Comparison of ENCODE assay signal across 8 cellular contexts in genomic region chr1:212414328-212415106, GRCh38.
DNase-seq lines count a peak whose midpoint lies in the region; ATAC-seq and TF ChIP-seq lines count a peak whose summit lies in the region.

TSS of gene PACC1 (minus strand) at chr1:212414886. CDS start at chr1:212414757, 129 bp downstream.

- peak within 1 kb of the TSS; percentile 25 to 65 for H3K27ac ChIP-seq in mucosa of rectum (ENCODE audit: low read depth in 2 of 2, low read length in 2 of 2)

- DNase-seq in DMS114 treated with DMSO at 0.1 percent for 48 hours (lab: John Stamatoyannopoulos, UW; ENCODE audit: unreplicated experiment) = peak; percentile 87
- DNase-seq in HuH-7 (ENCODE audit: low spot score) = peak; percentile 93
- peak; percentile 38 for DNase-seq in OCI-M2 (lab: John Stamatoyannopoulos, UW; ENCODE audit: unreplicated experiment)
- DNase-seq in activated T-cell treated with anti-CD3 and anti-CD28 coated beads for 4 hours = peak; percentile 78
- peak; percentile 93 for DNase-seq in erythroblast (lab: John Stamatoyannopoulos, UW)
- peak; percentile 91 for DNase-seq in stimulated activated CD8-positive, alpha-beta memory T cell treated with anti-CD3 and anti-CD28 coated beads, Interleukin-4, amount 100 ng/mL, for 48 hours

- peaks cover 6% of the 10 kb centered on the region in 2 donors for H3K4me1 ChIP-seq in mucosa of rectum (ENCODE audit: control insufficient read depth in 2 of 2, insufficient read depth in 2 of 2, low read length in 2 of 2)

- ATAC-seq in GM21515 (IDR thresholded peaks at IDR 0.05; ENCODE audit: unreplicated experiment) = peak; percentile 97

- H3K9me3 ChIP-seq in mucosa of rectum (ENCODE audit: control insufficient read depth in 2 of 2, low read length in 2 of 2) = no peaks in the 10 kb centered on the region

- H3K9ac ChIP-seq in mucosa of rectum (ENCODE audit: low read depth in 1 of 2, low read length in 2 of 2) = peak within 1 kb of the TSS; percentile 60 to 68

- peaks cover 8 to 10% of the 10 kb centered on the region in 2 donors for H3K36me3 ChIP-seq in mucosa of rectum (ENCODE audit: control insufficient read depth in 2 of 2, insufficient read depth in 2 of 2, low read length in 2 of 2)

- peak within 1 kb of the TSS; percentile 84 to 92 for H3K4me3 ChIP-seq in mucosa of rectum (ENCODE audit: low read length in 2 of 2)

- peak; percentile 71 for TF ChIP-seq POLR2A in erythroblast (IDR thresholded peaks at IDR 0.05; ENCODE audit: low read length)

- no peaks in the 10 kb centered on the region for H3K27me3 ChIP-seq in mucosa of rectum (ENCODE audit: control insufficient read depth in 2 of 2, insufficient read depth in 2 of 2, low read length in 2 of 2)

Comparison
In these comparisons a context has a peak if more than half of its experiments do, and no peak if none do; other contexts are left out.
1. Peak in every context shown above with its lines: DNase-seq, ATAC-seq, H3K4me3 ChIP-seq and H3K27ac ChIP-seq.
2. DNase-seq: peak in every context shown above with its lines; median percentile 93 in HuH-7; 93 in erythroblast; 91 in stimulated activated CD8-positive, alpha-beta memory T cell treated with anti-CD3 and anti-CD28 coated beads, Interleukin-4, amount 100 ng/mL, for 48 hours; 87 in DMS114 treated with DMSO at 0.1 percent for 48 hours; 78 in activated T-cell treated with anti-CD3 and anti-CD28 coated beads for 4 hours; 38 in OCI-M2.